ENCODE assay signal across 11 cellular contexts in genomic region chr18:55243852-55244251, GRCh38.
DNase-seq lines count a peak whose midpoint lies in the region; ATAC-seq and TF ChIP-seq lines count a peak whose summit lies in the region.
"Had no signal": no experiment of that assay in that cellular context is flagged by ENCODE, and none has a peak within 500 bp of the region (broad histone marks: within the 10 kb centered on the region; RNA-seq: fewer than 3 reads in every experiment).

No MANE protein-coding gene starts in this region.

- peak overlapping the region; percentile 61 for H3K4me3 Mint-ChIP-seq in chondrocyte (ENCODE audit: unreplicated experiment)
- peak overlapping the region; percentile 10 for H3K4me3 Mint-ChIP-seq in stimulated activated memory B cell treated with anti-CD40 and anti-IgM and Interleukin-4, amounts not matched to agents 10 μg/mL and 1 μg/mL and 100 μg/mL, for 72 hours
- H3K4me3 Mint-ChIP-seq in activated T-cell treated with anti-CD3 and anti-CD28 coated beads, Interleukin-2, amount 50 U/mL, for 24 hours, result no peak overlapping the region
- no peak overlapping the region for H3K4me3 Mint-ChIP-seq in activated T-cell treated with anti-CD3 and anti-CD28 coated beads, Interleukin-2, amount 50 U/mL, for 72 hours
- H3K4me3 Mint-ChIP-seq: activated naive CD8-positive, alpha-beta T cell; naive thymus-derived CD8-positive, alpha-beta T cell had no signal

- H3K27me3 ChIP-seq in GM23248 (replicated peaks; ENCODE audit: insufficient read depth), result no peaks in the 10 kb centered on the region
- H3K27me3 ChIP-seq in left lung, result no peaks in the 10 kb centered on the region

- peaks cover 8% of the 10 kb centered on the region for H3K36me3 Mint-ChIP-seq in chondrocyte (ENCODE audit: low read depth)
- H3K36me3 Mint-ChIP-seq in stimulated activated memory B cell treated with anti-CD40 and anti-IgM and Interleukin-4, amounts not matched to agents 10 μg/mL and 1 μg/mL and 100 μg/mL, for 72 hours, result peaks cover 85% of the 10 kb centered on the region
- H3K36me3 Mint-ChIP-seq in activated T-cell treated with anti-CD3 and anti-CD28 coated beads, Interleukin-2, amount 50 U/mL, for 24 hours (ENCODE audit: low read depth), result no peaks in the 10 kb centered on the region
- H3K36me3 Mint-ChIP-seq in activated T-cell treated with anti-CD3 and anti-CD28 coated beads, Interleukin-2, amount 50 U/mL, for 72 hours (ENCODE audit: insufficient read depth in 2 of 2), result no peaks in the 10 kb centered on the region
- H3K36me3 Mint-ChIP-seq: activated naive CD8-positive, alpha-beta T cell; naive thymus-derived CD8-positive, alpha-beta T cell had no signal

- no peaks in the 10 kb centered on the region for H4K20me1 ChIP-seq in GM23248 (ENCODE audit: insufficient read depth)

- H3K4me3 ChIP-seq in GM23248 (no peak overlapping the region), left lung (no peak overlapping the region)

- H3K27me3 Mint-ChIP-seq in chondrocyte (ENCODE audit: low read depth), result no peaks in the 10 kb centered on the region
- no peaks in the 10 kb centered on the region for H3K27me3 Mint-ChIP-seq in stimulated activated memory B cell treated with anti-CD40 and anti-IgM and Interleukin-4, amounts not matched to agents 10 μg/mL and 1 μg/mL and 100 μg/mL, for 72 hours
- H3K27me3 Mint-ChIP-seq in activated T-cell treated with anti-CD3 and anti-CD28 coated beads, Interleukin-2, amount 50 U/mL, for 24 hours, result peaks cover 4% of the 10 kb centered on the region
- H3K27me3 Mint-ChIP-seq in activated T-cell treated with anti-CD3 and anti-CD28 coated beads, Interleukin-2, amount 50 U/mL, for 72 hours (ENCODE audit: low read depth), result peaks cover 26% of the 10 kb centered on the region
- H3K27me3 Mint-ChIP-seq: activated naive CD8-positive, alpha-beta T cell had no signal

- H3K36me3 ChIP-seq in GM23248 (ENCODE audit: low read depth) (peaks cover 6% of the 10 kb centered on the region; the same call in 1 of the 2 replicates), left lung (no peaks in the 10 kb centered on the region)

- DNase-seq in GM23248, result peak; percentile 73
- DNase-seq in chondrocyte (ENCODE audit: low spot score), result no peak
- DNase-seq in left lung, result no peak
- no peak for DNase-seq in GM19238 (ENCODE audit: insufficient read length, low spot score)
- no peak for DNase-seq in activated T-cell treated with anti-CD3 and anti-CD28 coated beads, Interleukin-2, amount 50 U/mL, for 24 hours
- no peak for DNase-seq in activated T-cell treated with anti-CD3 and anti-CD28 coated beads, Interleukin-2, amount 50 U/mL, for 72 hours
- DNase-seq in left lobe of liver (ENCODE audit: low spot score), result no peak
- DNase-seq: naive thymus-derived CD8-positive, alpha-beta T cell; NCI-H2029 treated with DMSO at 0.1 percent for 48 hours had no signal

- H3F3A ChIP-seq in GM23248 (ENCODE audit: insufficient read depth), result peaks cover 7% of the 10 kb centered on the region

- no peaks in the 10 kb centered on the region for H3K9me3 Mint-ChIP-seq in chondrocyte (ENCODE audit: low read depth)
- H3K9me3 Mint-ChIP-seq in stimulated activated memory B cell treated with anti-CD40 and anti-IgM and Interleukin-4, amounts not matched to agents 10 μg/mL and 1 μg/mL and 100 μg/mL, for 72 hours, result no peaks in the 10 kb centered on the region
- no peaks in the 10 kb centered on the region for H3K9me3 Mint-ChIP-seq in activated T-cell treated with anti-CD3 and anti-CD28 coated beads, Interleukin-2, amount 50 U/mL, for 24 hours
- no peaks in the 10 kb centered on the region for H3K9me3 Mint-ChIP-seq in activated T-cell treated with anti-CD3 and anti-CD28 coated beads, Interleukin-2, amount 50 U/mL, for 72 hours
- H3K9me3 Mint-ChIP-seq: naive thymus-derived CD8-positive, alpha-beta T cell had no signal

- TF ChIP-seq CTCF in chondrocyte (IDR thresholded peaks at IDR 0.05), result no peak
- no peak for TF ChIP-seq CTCF in left lung (IDR thresholded peaks at IDR 0.05)

- H3K4me1 ChIP-seq in GM23248 (ENCODE audit: insufficient read depth) (peaks cover 38% of the 10 kb centered on the region), left lung (peaks cover 0 to 5% of the 10 kb centered on the region in 2 donors)

- H3K4me1 Mint-ChIP-seq in chondrocyte (ENCODE audit: low read depth), result peaks cover 44% of the 10 kb centered on the region
- H3K4me1 Mint-ChIP-seq in stimulated activated memory B cell treated with anti-CD40 and anti-IgM and Interleukin-4, amounts not matched to agents 10 μg/mL and 1 μg/mL and 100 μg/mL, for 72 hours, result peaks cover 89% of the 10 kb centered on the region
- no peaks in the 10 kb centered on the region for H3K4me1 Mint-ChIP-seq in activated T-cell treated with anti-CD3 and anti-CD28 coated beads, Interleukin-2, amount 50 U/mL, for 24 hours (ENCODE audit: low read depth)
- peaks cover 10% of the 10 kb centered on the region for H3K4me1 Mint-ChIP-seq in activated T-cell treated with anti-CD3 and anti-CD28 coated beads, Interleukin-2, amount 50 U/mL, for 72 hours (ENCODE audit: low read depth)

- H3K9me3 ChIP-seq in GM23248 (ENCODE audit: low read depth), result no peaks in the 10 kb centered on the region
- H3K9me3 ChIP-seq in left lung, result no peaks in the 10 kb centered on the region

- no peak overlapping the region for H2AFZ ChIP-seq in GM23248

- H3K9ac ChIP-seq in GM23248, result no peak overlapping the region

- in situ Hi-C loops in GM23248 (cut with MboI), result loop anchor here (25.0 kb wide), 1 partner anchor 543 kb away; no protein-coding TSS in a partner anchor

- H3K27ac ChIP-seq in GM23248 (no peak overlapping the region), left lung (peak overlapping the region in 1 of 2 donors; percentile 41)

- ATAC-seq in left lung, result peak; percentile 34
- ATAC-seq in stimulated activated memory B cell treated with anti-CD40 and anti-IgM and Interleukin-4, amounts not matched to agents 10 μg/mL and 1 μg/mL and 100 μg/mL, for 72 hours, result no peak
- no peak for ATAC-seq in activated T-cell treated with anti-CD3 and anti-CD28 coated beads, Interleukin-2, amount 50 U/mL, for 72 hours (replicated peaks in 1 of 2)
- no peak for ATAC-seq in left lobe of liver
- ATAC-seq: naive thymus-derived CD8-positive, alpha-beta T cell had no signal

- H3K9me2 ChIP-seq in GM23248 (ENCODE audit: insufficient read depth), result no peaks in the 10 kb centered on the region

- H3K79me2 ChIP-seq in GM23248 (ENCODE audit: insufficient read depth), result peaks cover under 1% of the 10 kb centered on the region; the same call in 1 of the 2 replicates

- WGBS in GM23248 (ENCODE audit: low coverage in 1 of 2, low lambda C conversion rate in 2 of 2, missing lambda C conversion rate in 2 of 2), 2 experiments, result 18 to 24% methylated on average over 6 of the region's 6 CpGs

- intact Hi-C loops in left lung (cut with DNase I), result no loop called here

- H3K27ac Mint-ChIP-seq in chondrocyte (ENCODE audit: unreplicated experiment), result peak overlapping the region; percentile 87
- H3K27ac Mint-ChIP-seq in stimulated activated memory B cell treated with anti-CD40 and anti-IgM and Interleukin-4, amounts not matched to agents 10 μg/mL and 1 μg/mL and 100 μg/mL, for 72 hours, result peak overlapping the region; percentile 81
- no peak overlapping the region for H3K27ac Mint-ChIP-seq in activated T-cell treated with anti-CD3 and anti-CD28 coated beads, Interleukin-2, amount 50 U/mL, for 24 hours
- H3K27ac Mint-ChIP-seq in activated T-cell treated with anti-CD3 and anti-CD28 coated beads, Interleukin-2, amount 50 U/mL, for 72 hours, result no peak overlapping the region
- H3K27ac Mint-ChIP-seq: activated naive CD8-positive, alpha-beta T cell; naive thymus-derived CD8-positive, alpha-beta T cell had no signal

- H3K4me2 ChIP-seq in GM23248 (ENCODE audit: unreplicated experiment), result peak overlapping the region; percentile 53

Comparison
In these comparisons a context has a peak if more than half of its experiments do, and no peak if none do; other contexts are left out.
1. H3K27ac Mint-ChIP-seq: peak in chondrocyte (single experiment) and stimulated activated memory B cell treated with anti-CD40 and anti-IgM and Interleukin-4, amounts not matched to agents 10 μg/mL and 1 μg/mL and 100 μg/mL, for 72 hours (single experiment); none in activated T-cell treated with anti-CD3 and anti-CD28 coated beads, Interleukin-2, amount 50 U/mL, for 24 hours (single experiment) and activated T-cell treated with anti-CD3 and anti-CD28 coated beads, Interleukin-2, amount 50 U/mL, for 72 hours (single experiment).
2. H3K4me3 Mint-ChIP-seq: peak in chondrocyte (single experiment) and stimulated activated memory B cell treated with anti-CD40 and anti-IgM and Interleukin-4, amounts not matched to agents 10 μg/mL and 1 μg/mL and 100 μg/mL, for 72 hours (single experiment); none in activated T-cell treated with anti-CD3 and anti-CD28 coated beads, Interleukin-2, amount 50 U/mL, for 24 hours (single experiment) and activated T-cell treated with anti-CD3 and anti-CD28 coated beads, Interleukin-2, amount 50 U/mL, for 72 hours (0 of 2).